In the genomic region with DNA sequence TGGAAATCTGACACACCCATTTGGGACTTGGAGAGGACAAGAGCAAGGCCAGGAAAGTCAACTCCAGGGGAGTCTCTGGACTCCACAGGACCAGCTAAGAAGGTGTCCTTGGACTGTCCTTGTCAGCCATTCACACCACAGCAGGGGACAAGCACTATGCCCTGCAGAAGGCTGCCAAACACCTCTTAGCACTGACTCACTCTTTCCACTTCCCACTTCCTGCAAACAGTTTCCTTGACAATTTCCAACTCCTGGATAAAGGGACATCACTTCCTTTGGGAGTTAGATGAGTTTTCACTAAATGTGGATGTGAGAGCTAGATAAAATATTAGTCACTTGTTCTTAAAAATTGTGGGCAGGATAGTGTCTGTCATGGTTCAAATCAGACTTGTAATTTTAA, we compare ENCODE assay signal across 12 cellular contexts. TPM values are rescaled to one million over a fixed set of nuclear protein-coding genes. Genes with fewer than 3 reads are reported as not detected.
A peak's percentile ranks its signal among the peaks of the same experiment; 100 is the strongest.
DNase-seq lines count a peak whose midpoint lies in the region; ATAC-seq and TF ChIP-seq lines count a peak whose summit lies in the region.
"Had no signal": no experiment of that assay in that cellular context is flagged by ENCODE, and none has a peak within 500 bp of the region (broad histone marks: within the 10 kb centered on the region; RNA-seq: fewer than 3 reads in every experiment).

No MANE protein-coding gene starts in this region.

- H3K4me1 ChIP-seq in RWPE2 (ENCODE audit: insufficient read depth, poor library complexity, severe bottlenecking) (peaks cover 9% of the 10 kb centered on the region), H9 (ENCODE audit: insufficient read depth, low read length) (no peaks in the 10 kb centered on the region)

- no peak overlapping the region for H3K23ac ChIP-seq in H9 (ENCODE audit: insufficient read length, low read depth, low read length)

- H4K5ac ChIP-seq in H9 (ENCODE audit: insufficient read length, low read depth, low read length): no peak overlapping the region

- no peak overlapping the region for H2AFZ ChIP-seq in H9 (ENCODE audit: low read length)

- H3K79me1 ChIP-seq in H9 (ENCODE audit: insufficient read depth, low read depth, low read length, poor library complexity, severe bottlenecking): no peaks in the 10 kb centered on the region

- H4K91ac ChIP-seq in H9 (ENCODE audit: insufficient read length, low read depth, low read length): no peak overlapping the region

- no peak overlapping the region for H3K56ac ChIP-seq in H9 (ENCODE audit: insufficient read length, low read depth, low read length)

- H3K23me2 ChIP-seq in H9 (ENCODE audit: insufficient read length, low read depth, low read length, poor library complexity, severe bottlenecking): no peaks in the 10 kb centered on the region

- no peak overlapping the region for H2BK12ac ChIP-seq in H9 (ENCODE audit: insufficient read length, low read depth, low read length)

- H4K8ac ChIP-seq in H9 (replicated peaks; ENCODE audit: insufficient read length, low read depth, low read length): no peak overlapping the region

- H2BK15ac ChIP-seq in H9 (ENCODE audit: low read depth, low read length): no peak overlapping the region

- H2BK120ac ChIP-seq in H9 (ENCODE audit: low read depth, low read length, poor library complexity, severe bottlenecking): no peak overlapping the region

- H3K9ac ChIP-seq in H9 (ENCODE audit: extremely low read depth, insufficient read length, low read length): no peak overlapping the region

- H3K4me2 ChIP-seq in H9 (ENCODE audit: insufficient read depth, insufficient read length, low read length): no peak overlapping the region

- H3K4me1 Mint-ChIP-seq in naive thymus-derived CD8-positive, alpha-beta T cell: peaks cover 10 to 27% (median 15%) of the 10 kb centered on the region in 4 donors
- H3K4me1 Mint-ChIP-seq in H9: 0 out of 4 replicates have a peak, but pooled peaks cover 0 to 3% of the 10 kb centered on the region in 2 experiments
- H3K4me1 Mint-ChIP-seq in activated CD4-positive, alpha-beta T cell treated with anti-CD3 and anti-CD28 coated beads, Interleukin-2, amount 10 ng/mL, durations not matched to agents 24 days and 14 days: peaks cover 14% of the 10 kb centered on the region

- DNase-seq in H4 (ENCODE audit: low spot score) (peak; percentile 36), RWPE2 (ENCODE audit: low spot score) (no peak), fibroblast of the conjunctiva (ENCODE audit: low read depth) (peak; percentile 29), H9 (no peak)
- no peak for DNase-seq in naive thymus-derived CD8-positive, alpha-beta T cell
- DNase-seq in activated CD4-positive, alpha-beta T cell treated with anti-CD3 and anti-CD28 coated beads for 1 hour: no peak
- no peak for DNase-seq in activated CD4-positive, alpha-beta T cell treated with anti-CD3 and anti-CD28 coated beads, Interleukin-2, amount 10 ng/mL, durations not matched to agents 24 days and 14 days
- DNase-seq: DMS79 treated with DMSO at 0.1 percent for 48 hours, NCI-H748 treated with DMSO at 0.1 percent for 48 hours, T1000 had no signal

- no peak overlapping the region for H2BK5ac ChIP-seq in H9 (ENCODE audit: insufficient read length, low read length)

- peaks cover 25 to 60% (median 29%) of the 10 kb centered on the region in 5 donors for H3K27me3 Mint-ChIP-seq in naive thymus-derived CD8-positive, alpha-beta T cell
- H3K27me3 Mint-ChIP-seq in H9 (ENCODE audit: low read depth): no peaks in the 10 kb centered on the region
- H3K27me3 Mint-ChIP-seq in activated CD4-positive, alpha-beta T cell treated with anti-CD3 and anti-CD28 coated beads, Interleukin-2, amount 10 ng/mL, durations not matched to agents 24 days and 14 days: peaks cover 8% of the 10 kb centered on the region
- H3K27me3 Mint-ChIP-seq: brain had no signal

- peak overlapping the region in 6 of 10 donors; percentile 42 to 82 (median 73) for H3K4me3 Mint-ChIP-seq in naive thymus-derived CD8-positive, alpha-beta T cell
- H3K4me3 Mint-ChIP-seq in H9: no peak overlapping the region; a peak in 1 of 5 replicates
- no peak overlapping the region for H3K4me3 Mint-ChIP-seq in activated CD4-positive, alpha-beta T cell treated with anti-CD3 and anti-CD28 coated beads, Interleukin-2, amount 10 ng/mL, durations not matched to agents 24 days and 14 days
- H3K4me3 Mint-ChIP-seq: brain had no signal

- peaks cover 20% of the 10 kb centered on the region for H3K36me3 ChIP-seq in RWPE2 (ENCODE audit: low read depth)

- no peak overlapping the region for H3K4me3 ChIP-seq in RWPE2 (ENCODE audit: severe bottlenecking)

- H3K79me2 ChIP-seq in H9 (ENCODE audit: insufficient read depth, low read length): no peaks in the 10 kb centered on the region

- no peak overlapping the region for H3K14ac ChIP-seq in H9 (ENCODE audit: insufficient read depth, low read length)

- H3K27ac Mint-ChIP-seq in naive thymus-derived CD8-positive, alpha-beta T cell: no peak overlapping the region
- no peak overlapping the region for H3K27ac Mint-ChIP-seq in H9
- H3K27ac Mint-ChIP-seq in activated CD4-positive, alpha-beta T cell treated with anti-CD3 and anti-CD28 coated beads, Interleukin-2, amount 10 ng/mL, durations not matched to agents 24 days and 14 days: no peak overlapping the region

- H3K9me3 ChIP-seq in RWPE2 (ENCODE audit: severe bottlenecking) (no peaks in the 10 kb centered on the region), H9 (ENCODE audit: control insufficient read depth, low read depth, low read length) (no peaks in the 10 kb centered on the region)

- no peak overlapping the region for H3T11ph ChIP-seq in H9 (ENCODE audit: low read length)

- intact Hi-C loops in activated CD4-positive, alpha-beta T cell treated with anti-CD3 and anti-CD28 coated beads, Interleukin-2, amount 10 ng/mL, durations not matched to agents 24 days and 14 days (cut with micrococcal nuclease): no loop called here

- H3K4ac ChIP-seq in H9 (ENCODE audit: low read depth, low read length): no peak overlapping the region

- ATAC-seq in RWPE2 (ENCODE audit: low read depth) (0 out of 3 replicates have a peak, but pooled peaks have one; percentile 45), HG02884 (IDR thresholded peaks at IDR 0.05; ENCODE audit: unreplicated experiment) (no peak)
- no peak for ATAC-seq in naive thymus-derived CD8-positive, alpha-beta T cell

- TF ChIP-seq CTCF in RWPE2 (IDR thresholded peaks at IDR 0.05; ENCODE audit: poor library complexity, severe bottlenecking) (no peak), H9 (conservative IDR thresholded peaks at IDR 0.05) (no peak)

- H2BK20ac ChIP-seq in H9 (ENCODE audit: low read depth, low read length, poor library complexity, severe bottlenecking): no peak overlapping the region

- POLR2A ChIA-PET in naive thymus-derived CD8-positive, alpha-beta T cell (lab: Charles Lee): no interaction called here

- no peaks in the 10 kb centered on the region for H4K20me1 ChIP-seq in H9 (ENCODE audit: control insufficient read depth, insufficient read depth, insufficient read length)

- peaks cover 38 to 52% (median 51%) of the 10 kb centered on the region in 3 donors for H3K36me3 Mint-ChIP-seq in naive thymus-derived CD8-positive, alpha-beta T cell
- peaks cover 24 to 41% (median 40%) of the 10 kb centered on the region in 3 experiments; a peak in 6 of 7 replicates for H3K36me3 Mint-ChIP-seq in H9 (ENCODE audit: insufficient read depth in 1 of 3, low read depth in 3 of 3)
- H3K36me3 Mint-ChIP-seq in activated CD4-positive, alpha-beta T cell treated with anti-CD3 and anti-CD28 coated beads, Interleukin-2, amount 10 ng/mL, durations not matched to agents 24 days and 14 days (ENCODE audit: low read depth): peaks cover 30% of the 10 kb centered on the region

- peaks cover 0 to 1% (median 0%) of the 10 kb centered on the region in 9 donors for H3K9me3 Mint-ChIP-seq in naive thymus-derived CD8-positive, alpha-beta T cell
- peaks cover 0 to 3% of the 10 kb centered on the region in 2 experiments; a peak in 1 of 5 replicates for H3K9me3 Mint-ChIP-seq in H9
- H3K9me3 Mint-ChIP-seq in activated CD4-positive, alpha-beta T cell treated with anti-CD3 and anti-CD28 coated beads, Interleukin-2, amount 10 ng/mL, durations not matched to agents 24 days and 14 days: no peaks in the 10 kb centered on the region

- no peak overlapping the region for H3K18ac ChIP-seq in H9 (ENCODE audit: insufficient read length, low read depth, low read length)

- no peak overlapping the region for H2AK5ac ChIP-seq in H9 (ENCODE audit: insufficient read length, low read length)

- peak overlapping the region; percentile 2 for H3K27ac ChIP-seq in RWPE2 (ENCODE audit: poor library complexity, severe bottlenecking)
- no peak overlapping the region for H3K27ac ChIP-seq in H9 (ENCODE audit: insufficient read length, low read depth, low read length)

- no peaks in the 10 kb centered on the region for H3K27me3 ChIP-seq in RWPE2 (ENCODE audit: insufficient read depth, poor library complexity, severe bottlenecking)
- H3K27me3 ChIP-seq in H9 (ENCODE audit: insufficient read depth, low read length): no peaks in the 10 kb centered on the region

RNA-seq across cellular contexts. Expression of a gene that starts 37.8 kb away (rescaled TPM):
- total RNA-seq in H4 (2014; rRNA removed; shearing (Covaris generic)): 12.9 and 19.6 TPM in 2 replicates
- total RNA-seq in naive thymus-derived CD8-positive, alpha-beta T cell: under 1 TPM in 1 of 2 experiments, not detected in 1; 0.30 TPM
- polyA plus RNA-seq in naive thymus-derived CD8-positive, alpha-beta T cell: not detected
- 97.1 and 102 TPM in 2 replicates for total RNA-seq in H9 (2021)
- total RNA-seq in activated CD4-positive, alpha-beta T cell treated with anti-CD3 and anti-CD28 coated beads, Interleukin-2, amount 10 ng/mL, durations not matched to agents 24 days and 14 days: 0.50 and 0.79 TPM in 2 replicates

Comparison
In these comparisons a context has a peak if more than half of its experiments do, and no peak if none do; other contexts are left out.
1. DNase-seq: peak in H4 (single experiment) and fibroblast of the conjunctiva (single experiment); none in RWPE2 (single experiment), naive thymus-derived CD8-positive, alpha-beta T cell (0 of 10), activated CD4-positive, alpha-beta T cell treated with anti-CD3 and anti-CD28 coated beads for 1 hour (single experiment), H9 (single experiment) and activated CD4-positive, alpha-beta T cell treated with anti-CD3 and anti-CD28 coated beads, Interleukin-2, amount 10 ng/mL, durations not matched to agents 24 days and 14 days (single experiment).
2. H3K4me3 Mint-ChIP-seq: peak in naive thymus-derived CD8-positive, alpha-beta T cell (6 of 10); none in H9 (0 of 2) and activated CD4-positive, alpha-beta T cell treated with anti-CD3 and anti-CD28 coated beads, Interleukin-2, amount 10 ng/mL, durations not matched to agents 24 days and 14 days (single experiment).